ENCODE assay signal across 28 cellular contexts in the genomic region with DNA sequence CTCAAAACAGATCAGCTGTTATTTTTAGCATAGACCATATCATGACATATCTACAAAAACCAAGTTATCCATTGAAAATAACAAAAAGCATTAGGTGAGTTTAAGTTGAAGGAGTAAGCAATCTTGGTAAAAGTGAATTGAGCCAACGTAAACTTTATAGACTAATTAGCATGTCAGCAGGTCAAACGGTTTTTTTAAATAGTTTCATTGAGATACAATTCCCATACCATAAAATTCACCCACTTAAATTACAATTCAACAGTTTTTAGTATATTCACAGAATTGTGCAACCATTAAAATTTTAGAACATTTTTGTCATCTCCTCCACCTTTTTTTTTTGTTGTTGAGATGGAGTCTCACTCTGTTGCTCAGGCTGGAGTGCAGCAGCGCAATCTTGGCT.
"Had no signal": no experiment of that assay in that cellular context is flagged by ENCODE, and none has a peak within 500 bp of the region (broad histone marks: within the 10 kb centered on the region; RNA-seq: fewer than 3 reads in every experiment).

No MANE protein-coding gene starts in this region.

- ATAC-seq: heart left ventricle; mucosa of descending colon; naive thymus-derived CD4-positive, alpha-beta T cell; pancreas; right cardiac atrium; stimulated activated naive B cell treated with anti-CD40 and anti-IgM and Interleukin-4, amounts not matched to agents 10 μg/mL and 1 μg/mL and 100 μg/mL, for 72 hours; stimulated activated naive CD8-positive, alpha-beta T cell treated with anti-CD3 and anti-CD28 coated beads, Interleukin-15, Interleukin-2, amounts not matched to agents 100 U/mL and 50 U/mL, for 24 hours had no signal

- H3K4me1 Mint-ChIP-seq: memory B cell; stimulated activated naive B cell treated with anti-CD40 and anti-IgM and Interleukin-4, amounts not matched to agents 10 μg/mL and 1 μg/mL and 100 μg/mL, for 72 hours had no signal

- H3K4me3 ChIP-seq: heart left ventricle, left ventricle myocardium inferior, lung, mucosa of descending colon, pancreas, prostate gland, smooth muscle cell, stomach, testis, thyroid gland, transverse colon, upper lobe of left lung had no signal

- H3K27ac ChIP-seq: left ventricle myocardium inferior, pancreas, testis had no signal

- H3K36me3 ChIP-seq: pancreas, prostate gland, transverse colon had no signal

- H3K9me3 ChIP-seq: heart left ventricle, left ventricle myocardium inferior, mucosa of descending colon, pancreas, prostate gland, stomach, testis, thyroid gland, transverse colon, upper lobe of left lung had no signal

- DNase-seq: heart left ventricle; hypothalamus; islet precursor cell; left ventricle myocardium inferior; midbrain; mucosa of descending colon; naive thymus-derived CD4-positive, alpha-beta T cell; nucleus accumbens; pancreas; posterior cingulate gyrus; retina; right cardiac atrium; stimulated activated CD4-positive, alpha-beta T cell treated with anti-CD3 and anti-CD28 coated beads, Interleukin-12 subunit alpha, Interleukin-12 subunit beta, amount 100 ng/mL, for 4 hours; stimulated activated CD4-positive, alpha-beta T cell treated with anti-CD3 and anti-CD28 coated beads, Interleukin-15, amount 100 ng/mL, for 24 hours; stimulated activated CD4-positive, alpha-beta T cell treated with anti-CD3 and anti-CD28 coated beads, Interleukin-2, amount 100 ng/mL, for 24 hours; stimulated activated CD4-positive, alpha-beta T cell treated with anti-CD3 and anti-CD28 coated beads, Interleukin-4, amount 100 ng/mL, for 1 hour; stimulated activated naive B cell treated with anti-CD40 and anti-IgM and Interleukin-4, amounts not matched to agents 10 μg/mL and 1 μg/mL and 100 μg/mL, for 72 hours; stimulated activated naive CD8-positive, alpha-beta T cell treated with anti-CD3 and anti-CD28 coated beads, Interleukin-15, Interleukin-2, amounts not matched to agents 100 U/mL and 50 U/mL, for 24 hours; stomach; testis; thyroid gland; transverse colon; upper lobe of left lung had no signal

- H3K27ac Mint-ChIP-seq: memory B cell; stimulated activated naive B cell treated with anti-CD40 and anti-IgM and Interleukin-4, amounts not matched to agents 10 μg/mL and 1 μg/mL and 100 μg/mL, for 72 hours had no signal

- H3K36me3 Mint-ChIP-seq: memory B cell; stimulated activated naive B cell treated with anti-CD40 and anti-IgM and Interleukin-4, amounts not matched to agents 10 μg/mL and 1 μg/mL and 100 μg/mL, for 72 hours had no signal

- H3K4me3 Mint-ChIP-seq: memory B cell; naive thymus-derived CD4-positive, alpha-beta T cell; neural crest cell; stimulated activated naive B cell treated with anti-CD40 and anti-IgM and Interleukin-4, amounts not matched to agents 10 μg/mL and 1 μg/mL and 100 μg/mL, for 72 hours had no signal

- H3K27me3 ChIP-seq: heart left ventricle, pancreas, stomach, testis, thyroid gland, transverse colon, upper lobe of left lung had no signal

- H3K27me3 Mint-ChIP-seq: stimulated activated naive B cell treated with anti-CD40 and anti-IgM and Interleukin-4, amounts not matched to agents 10 μg/mL and 1 μg/mL and 100 μg/mL, for 72 hours had no signal
